In genomic region chr10:97686962-97687784, GRCh38 we compare ENCODE assay signal across 8 cellular contexts. TPM values are rescaled to one million over a fixed set of nuclear protein-coding genes. Genes with fewer than 3 reads are reported as not detected.
DNase-seq lines count a peak whose midpoint lies in the region; ATAC-seq and TF ChIP-seq lines count a peak whose summit lies in the region.

AVPI1 (minus strand) TSS chr10:97687241; CDS start chr10:97679905, 7,336 bp downstream.

- peak within 1 kb of the TSS; percentile 65 to 70 for H3K27ac ChIP-seq in SK-N-SH (ENCODE audit: low read depth in 2 of 2, low read length in 1 of 2)
- peak within 1 kb of the TSS; percentile 80 for H3K27ac ChIP-seq in temporal lobe (ENCODE audit: low read depth, low read length)

- no peaks in the 10 kb centered on the region for H3K9me3 ChIP-seq in SK-N-SH

- no peaks in the 10 kb centered on the region for H3K9me2 ChIP-seq in SK-N-SH

- TF ChIP-seq EP300 in SK-N-SH (IDR thresholded peaks at IDR 0.05; ENCODE audit: borderline replicate concordance in 1 of 2, low read depth in 1 of 2, low read length in 1 of 2) = peak; percentile 41 to 50; a peak in 2 of 4 replicates

- no peaks in the 10 kb centered on the region for H3K36me3 ChIP-seq in SK-N-SH (replicated peaks in 1 of 2; ENCODE audit: control insufficient read depth in 1 of 2, insufficient read depth in 2 of 2, low read length in 1 of 2)

- DNase-seq in GM10248 (ENCODE audit: extremely low spot score) (peak; percentile 96), NCI-H1092 (lab: John Stamatoyannopoulos, UW) (peak; percentile 90), SK-N-SH (peak; percentile 98), glomerular visceral epithelial cell (ENCODE audit: extremely low spot score) (peak; percentile 99), omental fat pad (ENCODE audit: low spot score) (peak; percentile 82)
- peak; percentile 95 to 96 for DNase-seq in activated naive CD4-positive, alpha-beta T cell treated with anti-CD3 and anti-CD28 coated beads, Interleukin-2, amount 50 U/mL, for 72 hours (ENCODE audit: low spot score in 2 of 2)

- whole genome bisulfite sequencing in SK-N-SH (ENCODE audit: low lambda C conversion rate) = 2% methylated on average over 17 of the region's 78 CpGs

- no peaks in the 10 kb centered on the region for H3K36me3 Mint-ChIP-seq in activated naive CD4-positive, alpha-beta T cell treated with anti-CD3 and anti-CD28 coated beads, Interleukin-2, amount 50 U/mL, for 72 hours

- no peaks in the 10 kb centered on the region for H4K20me1 ChIP-seq in SK-N-SH (ENCODE audit: insufficient read depth)

- ATAC-seq in HG02610 (IDR thresholded peaks at IDR 0.05; ENCODE audit: unreplicated experiment) (peak; percentile 90), omental fat pad (ENCODE audit: low FRiP score) (peak; percentile 89)
- peak; percentile 89 to 94 for ATAC-seq in activated naive CD4-positive, alpha-beta T cell treated with anti-CD3 and anti-CD28 coated beads, Interleukin-2, amount 50 U/mL, for 72 hours

- no peak for TF ChIP-seq RAD21 in SK-N-SH (IDR thresholded peaks at IDR 0.05; ENCODE audit: low read length)

- POLR2A ChIA-PET in GM10248 (lab: Yijun Ruan, JAX) = interaction anchor here (0.5 to 1.6 kb wide), 7 partner anchors 8 to 49 kb away, joined by 3 to 6 read pairs (median 3); partner anchors contain the start of gene ZFYVE27
- POLR2A ChIA-PET in SK-N-SH (lab: Yijun Ruan, JAX) = interaction anchor here (0.7 to 2.7 kb wide), 8 partner anchors 10 to 60 kb away, joined by 3 to 21 read pairs (median 4); partner anchors contain the start of genes MARVELD1, PI4K2A and ZFYVE27

- CTCF ChIA-PET in GM10248 (lab: Yijun Ruan, JAX) (interaction anchor here (0.9 to 8.0 kb wide), 16 partner anchors 9 to 133 kb away, joined by 3 to 75 read pairs (median 7); partner anchors contain the start of genes PI4K2A and ZFYVE27), SK-N-SH (lab: Yijun Ruan, JAX) (interaction anchor here (0.8 to 8.1 kb wide), 16 partner anchors 9 to 183 kb away, joined by 3 to 60 read pairs (median 4); partner anchors contain the start of genes ANKRD2 and ZFYVE27)

- peak within 1 kb of the TSS; percentile 88 for H2AFZ ChIP-seq in SK-N-SH (ENCODE audit: low read depth)

- H3K79me2 ChIP-seq in SK-N-SH (ENCODE audit: insufficient read depth) = peaks cover 15% of the 10 kb centered on the region; the same call in 1 of the 2 replicates

- H3K4me3 ChIP-seq in SK-N-SH (ENCODE audit: low read depth in 2 of 2, low read length in 1 of 2) = peak within 1 kb of the TSS; percentile 76 to 82

- no peak for TF ChIP-seq CTCF in GM10248 (IDR thresholded peaks at IDR 0.05; ENCODE audit: control extremely low read depth, extremely low read depth, low read depth, missing control alignments)
- no peak for TF ChIP-seq CTCF in SK-N-SH (IDR thresholded peaks at IDR 0.05)
- no peak for TF ChIP-seq CTCF in omental fat pad (IDR thresholded peaks at IDR 0.05)

- no peaks in the 10 kb centered on the region for H3K9me3 Mint-ChIP-seq in activated naive CD4-positive, alpha-beta T cell treated with anti-CD3 and anti-CD28 coated beads, Interleukin-2, amount 50 U/mL, for 72 hours

- H3F3A ChIP-seq in SK-N-SH (replicated peaks; ENCODE audit: insufficient read depth) = peaks cover 21% of the 10 kb centered on the region

- H3K4me1 ChIP-seq in SK-N-SH (ENCODE audit: control insufficient read depth in 1 of 2, insufficient read depth in 2 of 2, low read depth in 1 of 2, low read length in 1 of 2) = peaks cover 28 to 33% of the 10 kb centered on the region in 2 experiments; a peak in 3 of 4 replicates

- peak within 1 kb of the TSS; percentile 82 for H3K9ac ChIP-seq in SK-N-SH

- peak within 1 kb of the TSS; percentile 97 for H3K4me2 ChIP-seq in SK-N-SH

- H3K27ac Mint-ChIP-seq in activated naive CD4-positive, alpha-beta T cell treated with anti-CD3 and anti-CD28 coated beads, Interleukin-2, amount 50 U/mL, for 72 hours = peak within 1 kb of the TSS; percentile 55 to 59

- no peaks in the 10 kb centered on the region for H3K27me3 ChIP-seq in SK-N-SH (ENCODE audit: insufficient read depth)

TF ChIP-seq in SK-N-SH, 30 proteins besides CTCF, POLR2A, EP300 and RAD21 (continues in another document):
- TF ChIP-seq USF1 (IDR thresholded peaks at IDR 0.05; ENCODE audit: borderline replicate concordance, low read depth) = peak; percentile 88
- peak; percentile 81 for TF ChIP-seq PBX3 (IDR thresholded peaks at IDR 0.05)
- peak; percentile 85 for TF ChIP-seq TEAD4 (IDR thresholded peaks at IDR 0.05; ENCODE audit: borderline replicate concordance, insufficient read depth)
- TF ChIP-seq CHD2 (IDR thresholded peaks at IDR 0.05; ENCODE audit: low read length, partially characterized antibody) = peak; percentile 43
- TF ChIP-seq TCF12 (IDR thresholded peaks at IDR 0.05) = peak; percentile 42; the same call in 1 of the 2 replicates
- TF ChIP-seq, protein P1, sequence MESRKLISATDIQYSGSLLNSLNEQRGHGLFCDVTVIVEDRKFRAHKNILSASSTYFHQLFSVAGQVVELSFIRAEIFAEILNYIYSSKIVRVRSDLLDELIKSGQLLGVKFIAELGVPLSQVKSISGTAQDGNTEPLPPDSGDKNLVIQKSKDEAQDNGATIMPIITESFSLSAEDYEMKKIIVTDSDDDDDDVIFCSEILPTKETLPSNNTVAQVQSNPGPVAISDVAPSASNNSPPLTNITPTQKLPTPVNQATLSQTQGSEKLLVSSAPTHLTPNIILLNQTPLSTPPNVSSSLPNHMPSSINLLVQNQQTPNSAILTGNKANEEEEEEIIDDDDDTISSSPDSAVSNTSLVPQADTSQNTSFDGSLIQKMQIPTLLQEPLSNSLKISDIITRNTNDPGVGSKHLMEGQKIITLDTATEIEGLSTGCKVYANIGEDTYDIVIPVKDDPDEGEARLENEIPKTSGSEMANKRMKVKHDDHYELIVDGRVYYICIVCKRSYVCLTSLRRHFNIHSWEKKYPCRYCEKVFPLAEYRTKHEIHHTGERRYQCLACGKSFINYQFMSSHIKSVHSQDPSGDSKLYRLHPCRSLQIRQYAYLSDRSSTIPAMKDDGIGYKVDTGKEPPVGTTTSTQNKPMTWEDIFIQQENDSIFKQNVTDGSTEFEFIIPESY (IDR thresholded peaks at IDR 0.05; ENCODE audit: borderline replicate concordance, low read depth) = no peak
- no peak for TF ChIP-seq ELF1 (IDR thresholded peaks at IDR 0.05)
- peak; percentile 86 for TF ChIP-seq NFIC (IDR thresholded peaks at IDR 0.05; ENCODE audit: borderline replicate concordance)
- TF ChIP-seq MXI1 (IDR thresholded peaks at IDR 0.05; ENCODE audit: low read depth, low read length) = peak; percentile 83
- TF ChIP-seq JUND (IDR thresholded peaks at IDR 0.05) = no peak
- no peak for TF ChIP-seq YY1 (IDR thresholded peaks at IDR 0.05; ENCODE audit: low read depth)
- peak; percentile 49; the same call in 1 of the 2 replicates for TF ChIP-seq USF2 (IDR thresholded peaks at IDR 0.05; ENCODE audit: borderline replicate concordance, low read depth, low read length)
- no peak for TF ChIP-seq RCOR1 (IDR thresholded peaks at IDR 0.05; ENCODE audit: low read length)
- TF ChIP-seq GATA2 (CRISPR knock-in tag; IDR thresholded peaks at IDR 0.05) = no peak
- TF ChIP-seq, protein P2, sequence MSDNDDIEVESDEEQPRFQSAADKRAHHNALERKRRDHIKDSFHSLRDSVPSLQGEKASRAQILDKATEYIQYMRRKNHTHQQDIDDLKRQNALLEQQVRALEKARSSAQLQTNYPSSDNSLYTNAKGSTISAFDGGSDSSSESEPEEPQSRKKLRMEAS (IDR thresholded peaks at IDR 0.05; ENCODE audit: low read depth) = peak; percentile 96
- no peak for TF ChIP-seq FOXJ3 (CRISPR knock-in tag; IDR thresholded peaks at IDR 0.05)
- TF ChIP-seq SIN3A (IDR thresholded peaks at IDR 0.05; ENCODE audit: borderline replicate concordance, low read depth, low read length) = peak; percentile 39; the same call in 1 of the 2 replicates
- TF ChIP-seq RXRA (IDR thresholded peaks at IDR 0.05; ENCODE audit: borderline replicate concordance, low read depth) = no peak; the same call in 1 of the 2 replicates
- TF ChIP-seq POLR2AphosphoS5 (IDR thresholded peaks at IDR 0.05; ENCODE audit: low read depth, low read length) = peak; percentile 37; the same call in 1 of the 2 replicates
- no peak for TF ChIP-seq FOSL2 (IDR thresholded peaks at IDR 0.05; ENCODE audit: borderline replicate concordance, low read depth)

RNA-seq across cellular contexts. Expression of gene AVPI1, which starts in this region (rescaled TPM):
- polyA plus RNA-seq in SK-N-SH (2012; rRNA removed) = 6.3 and 7.0 TPM in 2 replicates
- polyA plus RNA-seq in SK-N-SH (2012; cell fraction: cytosol; rRNA removed) = 4.0 and 5.0 TPM in 2 replicates
- 5.3 and 6.3 TPM in 2 replicates for polyA plus RNA-seq in SK-N-SH (2012; cell fraction: nucleus; rRNA removed)
- total RNA-seq in activated naive CD4-positive, alpha-beta T cell treated with anti-CD3 and anti-CD28 coated beads, Interleukin-2, amount 50 U/mL, for 72 hours = 1 to 10 TPM; 2.2 to 2.8 TPM
- 100 to 1,000 TPM in 2 of 4 donors, 10 to 100 TPM in 2; 17.7 to 195 (median 69.0) TPM for total RNA-seq in omental fat pad
- total RNA-seq in temporal lobe = 2.2 TPM

Comparison
In these comparisons a context has a peak if more than half of its experiments do, and no peak if none do; other contexts are left out.
1. Peak in every context shown above with its lines: DNase-seq, ATAC-seq, H3K4me3 ChIP-seq and H3K27ac ChIP-seq.